17 cellular contexts compared by ENCODE assay signal in genomic region chr6:79045966-79046365, GRCh38. TPM values are rescaled to one million over a fixed set of nuclear protein-coding genes. Genes with fewer than 3 reads are reported as not detected.
DNase-seq lines count a peak whose midpoint lies in the region; ATAC-seq and TF ChIP-seq lines count a peak whose summit lies in the region.
"Had no signal": no experiment of that assay in that cellular context is flagged by ENCODE, and none has a peak within 500 bp of the region (broad histone marks: within the 10 kb centered on the region; RNA-seq: fewer than 3 reads in every experiment).

No MANE protein-coding gene starts in this region.

- intact Hi-C loops in activated CD8-positive, alpha-beta T cell treated with anti-CD3 and anti-CD28 coated beads for 36 hours (cut with micrococcal nuclease), result no loop called here

- peaks cover 14% of the 10 kb centered on the region for H3K4me1 Mint-ChIP-seq in activated CD8-positive, alpha-beta T cell treated with anti-CD3 and anti-CD28 coated beads, Interleukin-2, amount 10 ng/mL, durations not matched to agents 7 days and 5 days (ENCODE audit: low read depth)
- peaks cover 27% of the 10 kb centered on the region for H3K4me1 Mint-ChIP-seq in activated CD8-positive, alpha-beta T cell treated with anti-CD3 and anti-CD28 coated beads for 36 hours (ENCODE audit: low read depth)
- H3K4me1 Mint-ChIP-seq in WTC11 (peaks cover 34% of the 10 kb centered on the region), memory B cell (peaks cover 21% of the 10 kb centered on the region)
- H3K4me1 Mint-ChIP-seq in activated CD8-positive, alpha-beta memory T cell treated with anti-CD3 and anti-CD28 coated beads, Interleukin-2, amount 10 ng/mL, durations not matched to agents 7 days and 5 days, result peaks cover 23% of the 10 kb centered on the region

- H3K27me3 Mint-ChIP-seq in activated CD8-positive, alpha-beta T cell treated with anti-CD3 and anti-CD28 coated beads, Interleukin-2, amount 10 ng/mL, durations not matched to agents 7 days and 5 days (ENCODE audit: low read depth), result no peaks in the 10 kb centered on the region
- no peaks in the 10 kb centered on the region for H3K27me3 Mint-ChIP-seq in activated CD8-positive, alpha-beta T cell treated with anti-CD3 and anti-CD28 coated beads for 36 hours
- H3K27me3 Mint-ChIP-seq in WTC11 (ENCODE audit: low read depth), result no peaks in the 10 kb centered on the region
- no peaks in the 10 kb centered on the region for H3K27me3 Mint-ChIP-seq in memory B cell
- no peaks in the 10 kb centered on the region for H3K27me3 Mint-ChIP-seq in activated CD8-positive, alpha-beta memory T cell treated with anti-CD3 and anti-CD28 coated beads, Interleukin-2, amount 10 ng/mL, durations not matched to agents 7 days and 5 days

- H3K27ac Mint-ChIP-seq in activated CD8-positive, alpha-beta T cell treated with anti-CD3 and anti-CD28 coated beads, Interleukin-2, amount 10 ng/mL, durations not matched to agents 7 days and 5 days, result peak overlapping the region; percentile 21
- no peak overlapping the region for H3K27ac Mint-ChIP-seq in activated CD8-positive, alpha-beta T cell treated with anti-CD3 and anti-CD28 coated beads for 36 hours
- H3K27ac Mint-ChIP-seq in WTC11, result peak overlapping the region; percentile 10
- H3K27ac Mint-ChIP-seq in memory B cell, result peak overlapping the region; percentile 24
- no peak overlapping the region for H3K27ac Mint-ChIP-seq in activated CD8-positive, alpha-beta memory T cell treated with anti-CD3 and anti-CD28 coated beads, Interleukin-2, amount 10 ng/mL, durations not matched to agents 7 days and 5 days

- ATAC-seq in activated CD8-positive, alpha-beta T cell treated with anti-CD3 and anti-CD28 coated beads, Interleukin-2, amount 10 ng/mL, durations not matched to agents 7 days and 5 days, result no peak
- ATAC-seq in activated CD8-positive, alpha-beta T cell treated with anti-CD3 and anti-CD28 coated beads for 36 hours, result no peak
- ATAC-seq in WTC11 (no peak), memory B cell (ENCODE audit: low read depth) (no peak), HG03095 (IDR thresholded peaks at IDR 0.05; ENCODE audit: unreplicated experiment) (no peak), GM21619 (IDR thresholded peaks at IDR 0.05; ENCODE audit: unreplicated experiment) (no peak)
- no peak for ATAC-seq in activated CD8-positive, alpha-beta memory T cell treated with anti-CD3 and anti-CD28 coated beads, Interleukin-2, amount 10 ng/mL, durations not matched to agents 7 days and 5 days

- no peak for DNase-seq in activated CD8-positive, alpha-beta T cell treated with anti-CD3 and anti-CD28 coated beads, Interleukin-2, amount 10 ng/mL, durations not matched to agents 7 days and 5 days
- no peak for DNase-seq in activated CD8-positive, alpha-beta T cell treated with anti-CD3 and anti-CD28 coated beads for 36 hours
- no peak for DNase-seq in WTC11 (ENCODE audit: low spot score)
- DNase-seq in memory B cell (ENCODE audit: low spot score in 2 of 2), result no peak
- DNase-seq in activated CD8-positive, alpha-beta memory T cell treated with anti-CD3 and anti-CD28 coated beads, Interleukin-2, amount 10 ng/mL, durations not matched to agents 7 days and 5 days, result no peak
- no peak for DNase-seq in NCI-H1436 (lab: John Stamatoyannopoulos, UW)
- DNase-seq: 8988T, H9, KBM-7, NCI-H1417 treated with DMSO at 0.1 percent for 48 hours, NCI-H2029 treated with DMSO at 0.1 percent for 48 hours, NCI-H2171 treated with DMSO at 0.1 percent for 48 hours, NCI-H446 treated with DMSO at 0.1 percent for 48 hours, NCI-H748 treated with DMSO at 0.1 percent for 48 hours, SJCRH30 had no signal

- CTCF ChIA-PET in activated CD8-positive, alpha-beta T cell treated with anti-CD3 and anti-CD28 coated beads, Interleukin-2, amount 10 ng/mL, durations not matched to agents 7 days and 5 days (lab: Charles Lee), result no interaction called here
- CTCF ChIA-PET in activated CD8-positive, alpha-beta T cell treated with anti-CD3 and anti-CD28 coated beads for 36 hours (lab: Charles Lee), result no interaction called here
- CTCF ChIA-PET in WTC11 (lab: Charles Lee), result no interaction called here
- CTCF ChIA-PET in activated CD8-positive, alpha-beta memory T cell treated with anti-CD3 and anti-CD28 coated beads, Interleukin-2, amount 10 ng/mL, durations not matched to agents 7 days and 5 days (lab: Charles Lee), result no interaction called here

- peaks cover 39% of the 10 kb centered on the region for H3K36me3 Mint-ChIP-seq in activated CD8-positive, alpha-beta T cell treated with anti-CD3 and anti-CD28 coated beads, Interleukin-2, amount 10 ng/mL, durations not matched to agents 7 days and 5 days (ENCODE audit: low read depth)
- H3K36me3 Mint-ChIP-seq in activated CD8-positive, alpha-beta T cell treated with anti-CD3 and anti-CD28 coated beads for 36 hours (ENCODE audit: low read depth), result peaks cover 24% of the 10 kb centered on the region
- H3K36me3 Mint-ChIP-seq in WTC11, result peaks cover 22% of the 10 kb centered on the region
- H3K36me3 Mint-ChIP-seq in memory B cell, result peaks cover 17% of the 10 kb centered on the region
- H3K36me3 Mint-ChIP-seq in activated CD8-positive, alpha-beta memory T cell treated with anti-CD3 and anti-CD28 coated beads, Interleukin-2, amount 10 ng/mL, durations not matched to agents 7 days and 5 days, result peaks cover 37% of the 10 kb centered on the region

- no peaks in the 10 kb centered on the region for H3K9me3 Mint-ChIP-seq in activated CD8-positive, alpha-beta T cell treated with anti-CD3 and anti-CD28 coated beads, Interleukin-2, amount 10 ng/mL, durations not matched to agents 7 days and 5 days (ENCODE audit: insufficient read depth)
- no peaks in the 10 kb centered on the region for H3K9me3 Mint-ChIP-seq in activated CD8-positive, alpha-beta T cell treated with anti-CD3 and anti-CD28 coated beads for 36 hours
- H3K9me3 Mint-ChIP-seq in WTC11 (no peaks in the 10 kb centered on the region), memory B cell (no peaks in the 10 kb centered on the region)
- H3K9me3 Mint-ChIP-seq in activated CD8-positive, alpha-beta memory T cell treated with anti-CD3 and anti-CD28 coated beads, Interleukin-2, amount 10 ng/mL, durations not matched to agents 7 days and 5 days (ENCODE audit: low read depth), result no peaks in the 10 kb centered on the region
- H3K9me3 Mint-ChIP-seq: H9 had no signal

- no peak for TF ChIP-seq CTCF in activated CD8-positive, alpha-beta T cell treated with anti-CD3 and anti-CD28 coated beads for 36 hours (IDR thresholded peaks at IDR 0.05)
- no peak for TF ChIP-seq CTCF in WTC11 (IDR thresholded peaks at IDR 0.05)

- H3K4me3 Mint-ChIP-seq in activated CD8-positive, alpha-beta T cell treated with anti-CD3 and anti-CD28 coated beads, Interleukin-2, amount 10 ng/mL, durations not matched to agents 7 days and 5 days, result no peak overlapping the region
- no peak overlapping the region for H3K4me3 Mint-ChIP-seq in activated CD8-positive, alpha-beta T cell treated with anti-CD3 and anti-CD28 coated beads for 36 hours
- H3K4me3 Mint-ChIP-seq in WTC11 (no peak overlapping the region), memory B cell (no peak overlapping the region)
- H3K4me3 Mint-ChIP-seq in activated CD8-positive, alpha-beta memory T cell treated with anti-CD3 and anti-CD28 coated beads, Interleukin-2, amount 10 ng/mL, durations not matched to agents 7 days and 5 days, result no peak overlapping the region
- H3K4me3 Mint-ChIP-seq: H9 had no signal

- POLR2A ChIA-PET in activated CD8-positive, alpha-beta T cell treated with anti-CD3 and anti-CD28 coated beads, Interleukin-2, amount 10 ng/mL, durations not matched to agents 7 days and 5 days (lab: Charles Lee), result interaction anchor here (2.0 kb wide), 1 partner anchor 32 kb away, joined by 6 read pairs; the partner anchor contains the start of gene PHIP
- POLR2A ChIA-PET in activated CD8-positive, alpha-beta T cell treated with anti-CD3 and anti-CD28 coated beads for 36 hours (lab: Charles Lee), result interaction anchor here (1.1 kb wide), 1 partner anchor 21 kb away, joined by 4 read pairs; no protein-coding TSS in a partner anchor
- POLR2A ChIA-PET in WTC11 (lab: Charles Lee), result no interaction called here

TF ChIP-seq in WTC11, 78 proteins besides CTCF, POLR2A, EP300 and RAD21 (continues in another document):
- no peak for TF ChIP-seq ATF6 (CRISPR knock-in tag; IDR thresholded peaks at IDR 0.05)
- no peak for TF ChIP-seq ATF3 (CRISPR knock-in tag; conservative IDR thresholded peaks at IDR 0.05)
- TF ChIP-seq IRF2 (CRISPR knock-in tag; IDR thresholded peaks at IDR 0.05; ENCODE audit: borderline replicate concordance, low read depth), result no peak

RNA-seq across cellular contexts. Expression of gene PHIP, which starts 32.1 kb away (rescaled TPM):
- 10 to 100 TPM; 29.1 to 30.2 TPM for total RNA-seq in activated CD8-positive, alpha-beta T cell treated with anti-CD3 and anti-CD28 coated beads, Interleukin-2, amount 10 ng/mL, durations not matched to agents 7 days and 5 days
- 10 to 100 TPM; 24.7 to 25.7 TPM for total RNA-seq in activated CD8-positive, alpha-beta T cell treated with anti-CD3 and anti-CD28 coated beads for 36 hours
- 45.6 to 47.3 TPM (median 45.7 TPM) in 3 replicates for total RNA-seq in WTC11 (2021)
- total RNA-seq in activated CD8-positive, alpha-beta memory T cell treated with anti-CD3 and anti-CD28 coated beads, Interleukin-2, amount 10 ng/mL, durations not matched to agents 7 days and 5 days, result 10 to 100 TPM; 36.0 to 36.8 TPM

Comparison
In these comparisons a context has a peak if more than half of its experiments do, and no peak if none do; other contexts are left out.
1. H3K27ac Mint-ChIP-seq: peak in activated CD8-positive, alpha-beta T cell treated with anti-CD3 and anti-CD28 coated beads, Interleukin-2, amount 10 ng/mL, durations not matched to agents 7 days and 5 days (single experiment), WTC11 (single experiment) and memory B cell (single experiment); none in activated CD8-positive, alpha-beta T cell treated with anti-CD3 and anti-CD28 coated beads for 36 hours (single experiment) and activated CD8-positive, alpha-beta memory T cell treated with anti-CD3 and anti-CD28 coated beads, Interleukin-2, amount 10 ng/mL, durations not matched to agents 7 days and 5 days (single experiment).